16 cellular contexts compared by ENCODE assay signal in genomic region chr22:18095101-18095805, GRCh38.
DNase-seq lines count a peak whose midpoint lies in the region; ATAC-seq lines count a peak whose summit lies in the region.
"Had no signal": no experiment of that assay in that cellular context is flagged by ENCODE, and none has a peak within 500 bp of the region (broad histone marks: within the 10 kb centered on the region; RNA-seq: fewer than 3 reads in every experiment).

No MANE protein-coding gene starts in this region.

- H3K4me3 ChIP-seq in rectal smooth muscle tissue (ENCODE audit: low read length): no peak overlapping the region
- H3K4me3 ChIP-seq: SJCRH30, tibial nerve had no signal

- peak overlapping the region; percentile 32 for H3K27ac ChIP-seq in rectal smooth muscle tissue (ENCODE audit: low read depth, low read length)
- H3K27ac ChIP-seq: SJCRH30, tibial nerve had no signal

- DNase-seq in DMS53 (lab: John Stamatoyannopoulos, UW) (peak; percentile 27), DMS53 treated with DMSO at 0.1 percent for 48 hours (lab: John Stamatoyannopoulos, UW; ENCODE audit: unreplicated experiment) (no peak), ELR (ENCODE audit: low read depth) (peak; percentile 26), cerebellar cortex (ENCODE audit: low spot score) (peak; percentile 74), germinal center (ENCODE audit: low spot score) (no peak)
- no peak for DNase-seq in NK-92 treated with Interleukin-12 subunit alpha and Interleukin-12 subunit beta, amount 100 ng/mL, for 24 hours (lab: John Stamatoyannopoulos, UW)
- DNase-seq: 8988T; activated CD4-positive, alpha-beta T cell treated with anti-CD3 and anti-CD28 coated beads, Interleukin-2, amount 50 U/mL, for 1 hour; CD4-positive, alpha-beta T cell; endodermal cell; midbrain; MM.1S; SJCRH30 had no signal

- H3K27me3 ChIP-seq in rectal smooth muscle tissue (ENCODE audit: control insufficient read depth, insufficient read depth, low read length): no peaks in the 10 kb centered on the region
- H3K27me3 ChIP-seq: SJCRH30, tibial nerve had no signal

- no peak for ATAC-seq in HG03039 (IDR thresholded peaks at IDR 0.05; ENCODE audit: unreplicated experiment)

- H3K4me1 ChIP-seq in rectal smooth muscle tissue (ENCODE audit: control insufficient read depth, insufficient read depth, low read length): peaks cover 7% of the 10 kb centered on the region
- H3K4me1 ChIP-seq: SJCRH30 had no signal

- no peak overlapping the region for H3K9ac ChIP-seq in rectal smooth muscle tissue (ENCODE audit: low read length)

- peaks cover 4% of the 10 kb centered on the region for H3K36me3 ChIP-seq in rectal smooth muscle tissue (ENCODE audit: control insufficient read depth, insufficient read depth, low read length)

Comparison
In these comparisons a context has a peak if more than half of its experiments do, and no peak if none do; other contexts are left out.
1. DNase-seq: peak in DMS53 (single experiment), ELR (single experiment) and cerebellar cortex (single experiment); none in DMS53 treated with DMSO at 0.1 percent for 48 hours (single experiment), germinal center (single experiment) and NK-92 treated with Interleukin-12 subunit alpha and Interleukin-12 subunit beta, amount 100 ng/mL, for 24 hours (single experiment).